In genomic region chr5:62935660-62936059, GRCh38 we compare ENCODE assay signal across 33 cellular contexts.
"Had no signal": no experiment of that assay in that cellular context is flagged by ENCODE, and none has a peak within 500 bp of the region (broad histone marks: within the 10 kb centered on the region; RNA-seq: fewer than 3 reads in every experiment).

No MANE protein-coding gene starts in this region.

- H3K4me1 ChIP-seq: esophagus squamous epithelium, spleen, vagina had no signal

- H3K4me1 Mint-ChIP-seq: naive B cell; neural crest cell; stimulated activated memory B cell treated with anti-CD40 and anti-IgM and Interleukin-4, amounts not matched to agents 10 μg/mL and 1 μg/mL and 100 μg/mL, for 72 hours had no signal

- DNase-seq: dermis blood vessel endothelial cell; effector memory CD4-positive, alpha-beta T cell; erythroblast; esophagus squamous epithelium; foreskin melanocyte; glutamatergic neuron; heart right ventricle; hippocampal formation; kidney glomerular epithelial cell; left colon; left ventricle myocardium superior; lower lobe of right lung; mucosa of descending colon; naive B cell; pancreas; spleen; stimulated activated CD4-positive, alpha-beta T cell treated with anti-CD3 and anti-CD28 coated beads, Interleukin-4, amount 100 ng/mL, for 4 hours; stimulated activated naive CD8-positive, alpha-beta T cell treated with anti-CD3 and anti-CD28 coated beads, Interleukin-15, Interleukin-2, amounts not matched to agents 100 U/mL and 50 U/mL, for 24 hours; substantia nigra; testis; tibial artery had no signal

- ATAC-seq: heart right ventricle; left colon; left ventricle myocardium superior; lower lobe of right lung; mucosa of descending colon; natural killer cell treated with Interleukin-12 subunit alpha and Interleukin-12 subunit beta and Interleukin-15 and Interleukin-18, amount 100 ng/mL, for 72 hours; pancreas; stimulated activated memory B cell treated with anti-CD40 and anti-IgM and Interleukin-4, amounts not matched to agents 10 μg/mL and 1 μg/mL and 100 μg/mL, for 72 hours; stimulated activated naive CD8-positive, alpha-beta T cell treated with anti-CD3 and anti-CD28 coated beads, Interleukin-15, Interleukin-2, amounts not matched to agents 100 U/mL and 50 U/mL, for 24 hours had no signal

- H3K4me3 ChIP-seq: coronary artery, esophagus squamous epithelium, heart right ventricle, lower lobe of right lung, mucosa of descending colon, pancreas, right atrium auricular region, skin epidermis, spleen, testis, tibial artery, vagina had no signal

- FAIRE-seq: endometrium, islet of Langerhans, pancreas had no signal

- H3K9me3 ChIP-seq: esophagus squamous epithelium, heart right ventricle, lower lobe of right lung, mucosa of descending colon, neutrophil, pancreas, right atrium auricular region, spleen, testis, tibial artery, vagina had no signal

- H3K9me3 Mint-ChIP-seq: mesothelial cell of epicardium; neural crest cell; stimulated activated memory B cell treated with anti-CD40 and anti-IgM and Interleukin-4, amounts not matched to agents 10 μg/mL and 1 μg/mL and 100 μg/mL, for 72 hours had no signal

- H3K27me3 Mint-ChIP-seq: natural killer cell treated with Interleukin-12 subunit alpha and Interleukin-12 subunit beta and Interleukin-15 and Interleukin-18, amount 100 ng/mL, for 72 hours; progenitor cell of endocrine pancreas; stimulated activated memory B cell treated with anti-CD40 and anti-IgM and Interleukin-4, amounts not matched to agents 10 μg/mL and 1 μg/mL and 100 μg/mL, for 72 hours had no signal

- H3K27ac Mint-ChIP-seq: naive B cell; natural killer cell treated with Interleukin-12 subunit alpha and Interleukin-12 subunit beta and Interleukin-15 and Interleukin-18, amount 100 ng/mL, for 72 hours; progenitor cell of endocrine pancreas; stimulated activated memory B cell treated with anti-CD40 and anti-IgM and Interleukin-4, amounts not matched to agents 10 μg/mL and 1 μg/mL and 100 μg/mL, for 72 hours had no signal

- H3K27ac ChIP-seq: coronary artery, esophagus squamous epithelium, heart right ventricle, lower lobe of right lung, neutrophil, pancreas, right atrium auricular region, skin epidermis, spleen, testis, tibial artery, vagina had no signal

- H3K4me3 Mint-ChIP-seq: mesothelial cell of epicardium; natural killer cell treated with Interleukin-12 subunit alpha and Interleukin-12 subunit beta and Interleukin-15 and Interleukin-18, amount 100 ng/mL, for 72 hours; neural crest cell; stimulated activated memory B cell treated with anti-CD40 and anti-IgM and Interleukin-4, amounts not matched to agents 10 μg/mL and 1 μg/mL and 100 μg/mL, for 72 hours had no signal

- H3K36me3 Mint-ChIP-seq: mesothelial cell of epicardium; naive B cell; natural killer cell treated with Interleukin-12 subunit alpha and Interleukin-12 subunit beta and Interleukin-15 and Interleukin-18, amount 100 ng/mL, for 72 hours; stimulated activated memory B cell treated with anti-CD40 and anti-IgM and Interleukin-4, amounts not matched to agents 10 μg/mL and 1 μg/mL and 100 μg/mL, for 72 hours had no signal

- H3K27me3 ChIP-seq: esophagus squamous epithelium, heart right ventricle, neutrophil, pancreas, right atrium auricular region, spleen, testis, tibial artery, vagina had no signal

- H3K36me3 ChIP-seq: esophagus squamous epithelium, heart right ventricle, lower lobe of right lung, neutrophil, pancreas, right atrium auricular region, spleen, tibial artery, vagina had no signal
